Comparison of ENCODE assay signal across 9 cellular contexts in the genomic region with DNA sequence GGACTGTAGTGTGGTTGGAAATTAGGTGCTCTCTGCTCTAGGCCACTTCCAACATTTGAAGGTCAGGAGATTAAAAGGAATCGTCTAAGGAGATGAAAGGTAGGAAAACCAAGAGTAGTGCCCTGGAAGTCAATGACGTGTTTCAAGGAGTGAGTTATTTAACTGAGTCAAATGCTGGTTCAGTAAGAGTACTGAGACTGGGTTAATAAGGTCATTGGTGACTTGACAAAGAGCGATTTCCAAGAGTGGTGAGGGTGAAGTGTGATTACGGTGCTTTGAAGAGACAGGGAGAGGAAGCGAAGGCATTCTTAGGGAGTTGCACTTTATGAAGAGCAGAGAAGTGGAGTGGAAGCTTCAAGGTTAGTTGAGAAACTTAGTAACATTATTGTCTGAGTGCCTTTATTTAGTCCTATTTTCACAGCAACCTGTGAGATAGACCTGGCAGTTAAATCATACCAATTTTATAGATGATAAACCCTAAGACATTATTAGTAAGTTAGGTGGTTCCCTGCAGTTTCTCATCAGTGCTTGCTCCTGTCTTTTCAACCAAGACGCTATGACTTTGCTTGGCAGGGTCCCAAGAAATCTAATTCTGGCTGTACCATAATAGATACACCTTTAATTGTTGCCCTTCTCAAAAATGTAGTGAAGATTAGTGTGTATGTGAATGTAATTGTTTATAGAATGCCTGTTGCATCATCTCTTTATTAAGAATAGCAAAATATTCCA. TPM values are rescaled to one million over a fixed set of nuclear protein-coding genes. Genes with fewer than 3 reads are reported as not detected.
DNase-seq lines count a peak whose midpoint lies in the region; ATAC-seq, FAIRE-seq and TF ChIP-seq lines count a peak whose summit lies in the region.
"Had no signal": no experiment of that assay in that cellular context is flagged by ENCODE, and none has a peak within 500 bp of the region (broad histone marks: within the 10 kb centered on the region; RNA-seq: fewer than 3 reads in every experiment).

No MANE protein-coding gene starts in this region.

- peak overlapping the region; percentile 73 for H3K27ac Mint-ChIP-seq in activated naive CD8-positive, alpha-beta T cell treated with anti-CD3 and anti-CD28 coated beads, Interleukin-2, amount 50 U/mL, for 24 hours

- no peak for DNase-seq in A549 (ENCODE audit: low read depth in 1 of 2, low spot score in 1 of 2)
- no peak for DNase-seq in activated naive CD8-positive, alpha-beta T cell treated with anti-CD3 and anti-CD28 coated beads, Interleukin-2, amount 50 U/mL, for 24 hours
- DNase-seq in iris pigment epithelial cell (ENCODE audit: low read depth) = peak; percentile 16
- no peak for DNase-seq in NCI-H1436 (lab: John Stamatoyannopoulos, UW)
- DNase-seq in urothelium cell line (ENCODE audit: low spot score) = no peak
- DNase-seq in colonic mucosa = no peak
- DNase-seq: NCI-H524 had no signal

- peaks cover 50% of the 10 kb centered on the region for H3K4me1 ChIP-seq in A549
- H3K4me1 ChIP-seq in DOHH2 (ENCODE audit: control insufficient read depth, low read length) = peaks cover 38% of the 10 kb centered on the region
- peaks cover 7% of the 10 kb centered on the region for H3K4me1 ChIP-seq in colonic mucosa

- TF ChIP-seq CTCF in A549 (IDR thresholded peaks at IDR 0.05) = no peak
- no peak for TF ChIP-seq CTCF in DOHH2 (IDR thresholded peaks at IDR 0.05; ENCODE audit: low read depth, low read length, poor library complexity, severe bottlenecking)
- TF ChIP-seq CTCF in colonic mucosa (IDR thresholded peaks at IDR 0.05) = no peak

- no peak for FAIRE-seq in A549 (lab: Jason Lieb, UNC)
- FAIRE-seq in urothelium cell line (lab: Jason Lieb, UNC) = no peak

- H3K9me3 ChIP-seq in A549 = no peaks in the 10 kb centered on the region
- no peaks in the 10 kb centered on the region for H3K9me3 ChIP-seq in DOHH2 (ENCODE audit: control insufficient read depth, insufficient read depth, low read length)
- H3K9me3 ChIP-seq in colonic mucosa = no peaks in the 10 kb centered on the region

- intact Hi-C loops in colonic mucosa (cut with DNase I) = no loop called here

- TF ChIP-seq POLR2A in A549 (IDR thresholded peaks at IDR 0.05; ENCODE audit: low read length) = no peak

- WGBS in A549 (ENCODE audit: missing lambda C conversion rate) = 87% methylated on average over 6 of the region's 6 CpGs

- H3K79me2 ChIP-seq in DOHH2 (ENCODE audit: control insufficient read depth, low read length) = peaks cover 96% of the 10 kb centered on the region

- peaks cover 34% of the 10 kb centered on the region for H4K20me1 ChIP-seq in DOHH2 (ENCODE audit: control insufficient read depth, insufficient read depth, low read depth, low read length)

- no peak overlapping the region for H3K4me3 ChIP-seq in A549
- H3K4me3 ChIP-seq in DOHH2 (ENCODE audit: low read length) = no peak overlapping the region
- H3K4me3 ChIP-seq in colonic mucosa = no peak overlapping the region

- H3K9me3 Mint-ChIP-seq in activated naive CD8-positive, alpha-beta T cell treated with anti-CD3 and anti-CD28 coated beads, Interleukin-2, amount 50 U/mL, for 24 hours = no peaks in the 10 kb centered on the region

- POLR2A ChIA-PET in A549 (lab: Yijun Ruan, JAX) = no interaction called here

- H3K27me3 Mint-ChIP-seq in activated naive CD8-positive, alpha-beta T cell treated with anti-CD3 and anti-CD28 coated beads, Interleukin-2, amount 50 U/mL, for 24 hours = no peaks in the 10 kb centered on the region

- CTCF ChIA-PET in A549 (lab: Yijun Ruan, JAX) = interaction anchor here (0.6 kb wide), 1 partner anchor 15 kb away, joined by 4 read pairs; no protein-coding TSS in a partner anchor

- H3K27ac ChIP-seq in A549 (no peak overlapping the region), DOHH2 (ENCODE audit: low read depth, low read length) (no peak overlapping the region), colonic mucosa (no peak overlapping the region)

- TF ChIP-seq EP300 in A549 (IDR thresholded peaks at IDR 0.05) = no peak

- ATAC-seq in A549 (0 out of 6 replicates have a peak, but pooled peaks of 1 of the 2 experiments have one; percentile 21), HG03039 (IDR thresholded peaks at IDR 0.05; ENCODE audit: unreplicated experiment) (no peak)
- peak; percentile 41 for ATAC-seq in activated naive CD8-positive, alpha-beta T cell treated with anti-CD3 and anti-CD28 coated beads, Interleukin-2, amount 50 U/mL, for 24 hours

- no peak overlapping the region for H3K9ac ChIP-seq in colonic mucosa (ENCODE audit: low read depth in 2 of 2, low read length in 2 of 2)

- no peaks in the 10 kb centered on the region for H3K9me2 ChIP-seq in DOHH2 (replicated peaks; ENCODE audit: control insufficient read depth, low read length)

- H3K4me2 ChIP-seq in A549 (peak overlapping the region; percentile 24), DOHH2 (ENCODE audit: low read length) (peak overlapping the region; percentile 25)

- H3K36me3 Mint-ChIP-seq in activated naive CD8-positive, alpha-beta T cell treated with anti-CD3 and anti-CD28 coated beads, Interleukin-2, amount 50 U/mL, for 24 hours (ENCODE audit: low read depth) = peaks cover 78% of the 10 kb centered on the region

- H3K36me3 ChIP-seq in DOHH2 (ENCODE audit: control insufficient read depth, low read length) (peaks cover 92% of the 10 kb centered on the region), colonic mucosa (peaks cover 15% of the 10 kb centered on the region)

- H3K27me3 ChIP-seq in DOHH2 (ENCODE audit: control insufficient read depth, low read length) (no peaks in the 10 kb centered on the region), colonic mucosa (no peaks in the 10 kb centered on the region)

- peak overlapping the region; percentile 94 for H3K4me3 Mint-ChIP-seq in activated naive CD8-positive, alpha-beta T cell treated with anti-CD3 and anti-CD28 coated beads, Interleukin-2, amount 50 U/mL, for 24 hours

- H3F3A ChIP-seq in DOHH2 (ENCODE audit: control insufficient read depth, insufficient read depth) = peaks cover 14% of the 10 kb centered on the region

- H3K4me1 Mint-ChIP-seq in activated naive CD8-positive, alpha-beta T cell treated with anti-CD3 and anti-CD28 coated beads, Interleukin-2, amount 50 U/mL, for 24 hours = peaks cover 66% of the 10 kb centered on the region

- no peak for TF ChIP-seq RAD21 in A549 (conservative IDR thresholded peaks at IDR 0.05 in 1 of 2, IDR thresholded peaks at IDR 0.05 in 1 of 2)

TF ChIP-seq in A549, 52 proteins besides CTCF, POLR2A, EP300 and RAD21:
- TF ChIP-seq POLR2AphosphoS2 (conservative IDR thresholded peaks at IDR 0.05; ENCODE audit: low read length) = 0 out of 2 replicates have a peak, but pooled peaks have one; percentile 36
- no peak for TF ChIP-seq CBX8 (IDR thresholded peaks at IDR 0.05)
- no peak for TF ChIP-seq TP53 (CRISPR knock-in tag; IDR thresholded peaks at IDR 0.05)
- TF ChIP-seq HDAC2 (IDR thresholded peaks at IDR 0.05) = no peak
- TF ChIP-seq, protein P1, sequence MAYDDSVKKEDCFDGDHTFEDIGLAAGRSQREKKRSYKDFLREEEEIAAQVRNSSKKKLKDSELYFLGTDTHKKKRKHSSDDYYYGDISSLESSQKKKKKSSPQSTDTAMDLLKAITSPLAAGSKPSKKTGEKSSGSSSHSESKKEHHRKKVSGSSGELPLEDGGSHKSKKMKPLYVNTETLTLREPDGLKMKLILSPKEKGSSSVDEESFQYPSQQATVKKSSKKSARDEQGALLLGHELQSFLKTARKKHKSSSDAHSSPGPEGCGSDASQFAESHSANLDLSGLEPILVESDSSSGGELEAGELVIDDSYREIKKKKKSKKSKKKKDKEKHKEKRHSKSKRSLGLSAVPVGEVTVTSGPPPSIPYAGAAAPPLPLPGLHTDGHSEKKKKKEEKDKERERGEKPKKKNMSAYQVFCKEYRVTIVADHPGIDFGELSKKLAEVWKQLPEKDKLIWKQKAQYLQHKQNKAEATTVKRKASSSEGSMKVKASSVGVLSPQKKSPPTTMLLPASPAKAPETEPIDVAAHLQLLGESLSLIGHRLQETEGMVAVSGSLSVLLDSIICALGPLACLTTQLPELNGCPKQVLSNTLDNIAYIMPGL (CRISPR knock-in tag; IDR thresholded peaks at IDR 0.05; ENCODE audit: borderline replicate concordance) = no peak
TF ChIP-seq in A549: peak in this region for 1.

RNA-seq across cellular contexts. Expression of a gene that starts 5.9 kb away (rescaled TPM):
- polyA plus RNA-seq in A549 (2011; rRNA removed) = 292 and 296 TPM in 2 replicates
- 159 and 197 TPM in 2 replicates for polyA plus RNA-seq in A549 (2012; cell fraction: cytosol; rRNA removed)
- 173 and 216 TPM in 2 replicates for polyA plus RNA-seq in A549 (2012; cell fraction: nucleus; rRNA removed)
- polyA plus RNA-seq in A549 (2017; fragmentation: RNase III; extraction: RNeasy Plus Mini Kit Qiagen cat#74134 plus additional on column Dnase treatment) = 188 to 208 TPM (median 188 TPM) in 3 replicates
- 290 and 357 TPM in 2 replicates for polyA minus RNA-seq in A549 (2011; rRNA and poly(A)+ RNA removed)
- 100 to 1,000 TPM; 147 to 151 TPM for total RNA-seq in colonic mucosa

RNA-seq across cellular contexts. Expression of a gene that starts 13.8 kb away (rescaled TPM):
- polyA plus RNA-seq in A549 (2011; rRNA removed) (36.9 and 49.6 TPM in 2 replicates), A549 (2017; fragmentation: RNase III; extraction: RNeasy Plus Mini Kit Qiagen cat#74134 plus additional on column Dnase treatment) (36.3 to 43.8 TPM (median 38.2 TPM) in 3 replicates)
- 15.5 and 15.7 TPM in 2 replicates for polyA plus RNA-seq in A549 (2012; cell fraction: cytosol; rRNA removed)
- polyA plus RNA-seq in A549 (2012; cell fraction: nucleus; rRNA removed) = 17.4 and 19.9 TPM in 2 replicates
- 17.9 and 19.5 TPM in 2 replicates for polyA minus RNA-seq in A549 (2011; rRNA and poly(A)+ RNA removed)
- total RNA-seq in colonic mucosa = 10 to 100 TPM; 12.5 to 13.4 TPM
